Comparison of ENCODE assay signal across 1 cellular context in genomic region chr17:37406635-37407455, GRCh38.
A peak's percentile ranks its signal among the peaks of the same experiment; 100 is the strongest.
TF ChIP-seq lines count a peak whose summit lies in the region.

ACACA (minus strand) TSS chr17:37406836; CDS start chr17:37406299, 537 bp downstream.
TADA2A (plus strand) TSS chr17:37406886; CDS start chr17:37411366, 4,480 bp downstream.

TF ChIP-seq in HepG2, 621 proteins besides CTCF, POLR2A, EP300 and RAD21 (continued from another document and continues in another):
- no peak for TF ChIP-seq ZNF513 (CRISPR knock-in tag; conservative IDR thresholded peaks at IDR 0.05)
- no peak for TF ChIP-seq CREB3 (CRISPR knock-in tag; IDR thresholded peaks at IDR 0.05)
- peak; percentile 33; the same call in 1 of the 3 replicates for TF ChIP-seq MXI1 (IDR thresholded peaks at IDR 0.05; ENCODE audit: borderline replicate concordance, low read depth, low read length)
- peak; percentile 47; the same call in 1 of the 2 replicates for TF ChIP-seq ETV6 (CRISPR knock-in tag; conservative IDR thresholded peaks at IDR 0.05)
- TF ChIP-seq TEAD2 (CRISPR knock-in tag; IDR thresholded peaks at IDR 0.05): no peak
- TF ChIP-seq CENPX (CRISPR knock-in tag; IDR thresholded peaks at IDR 0.05): no peak
- TF ChIP-seq ZNF556 (CRISPR knock-in tag; IDR thresholded peaks at IDR 0.05; ENCODE audit: borderline replicate concordance): peak; percentile 45; the same call in 1 of the 2 replicates
- TF ChIP-seq ZBTB8A (CRISPR knock-in tag; IDR thresholded peaks at IDR 0.05; ENCODE audit: borderline replicate concordance, low read depth): no peak
- TF ChIP-seq ZNF280B (CRISPR knock-in tag; IDR thresholded peaks at IDR 0.05; ENCODE audit: borderline replicate concordance): no peak
- TF ChIP-seq ZNF235 (CRISPR knock-in tag; IDR thresholded peaks at IDR 0.05; ENCODE audit: borderline replicate concordance): no peak; the same call in 1 of the 2 replicates
- TF ChIP-seq MEIS2 (CRISPR knock-in tag; IDR thresholded peaks at IDR 0.05): peak; percentile 51; the same call in 1 of the 2 replicates
- 0 out of 2 replicates have a peak, but pooled peaks have one; percentile 12 for TF ChIP-seq ZNF264 (CRISPR knock-in tag; IDR thresholded peaks at IDR 0.05)
- TF ChIP-seq ZNF496 (CRISPR knock-in tag; IDR thresholded peaks at IDR 0.05; ENCODE audit: insufficient replicate concordance): no peak
- no peak for TF ChIP-seq STAG1 (CRISPR knock-in tag; IDR thresholded peaks at IDR 0.05)
- TF ChIP-seq WIZ (CRISPR knock-in tag; IDR thresholded peaks at IDR 0.05): no peak
- TF ChIP-seq SAP130 (CRISPR knock-in tag; IDR thresholded peaks at IDR 0.05; ENCODE audit: low read depth): peak; percentile 47
- no peak for TF ChIP-seq DZIP1 (CRISPR knock-in tag; IDR thresholded peaks at IDR 0.05)
- TF ChIP-seq ZNF335 (CRISPR knock-in tag; IDR thresholded peaks at IDR 0.05): 0 out of 2 replicates have a peak, but pooled peaks have one; percentile 38
- peak; percentile 5; the same call in 1 of the 2 replicates for TF ChIP-seq ZNF777 (CRISPR knock-in tag; IDR thresholded peaks at IDR 0.05)
- TF ChIP-seq UBTF (CRISPR knock-in tag; IDR thresholded peaks at IDR 0.05): peak; percentile 74; the same call in 1 of the 2 replicates
- no peak for TF ChIP-seq U2AF1 (optimal IDR thresholded peaks at IDR 0.05; ENCODE audit: low read depth, low read length)
- 0 out of 2 replicates have a peak, but pooled peaks have one; percentile 30 for TF ChIP-seq STAT5B (CRISPR knock-in tag; IDR thresholded peaks at IDR 0.05)
- no peak for TF ChIP-seq ZNF431 (CRISPR knock-in tag; IDR thresholded peaks at IDR 0.05; ENCODE audit: borderline replicate concordance, low read depth)
- no peak for TF ChIP-seq SNAI1 (CRISPR knock-in tag; IDR thresholded peaks at IDR 0.05; ENCODE audit: borderline replicate concordance)
- no peak for TF ChIP-seq ZBTB49 (CRISPR knock-in tag; IDR thresholded peaks at IDR 0.05; ENCODE audit: borderline replicate concordance)
- no peak for TF ChIP-seq ZSCAN30 (CRISPR knock-in tag; IDR thresholded peaks at IDR 0.05)
- peak; percentile 58; the same call in 1 of the 2 replicates for TF ChIP-seq ZNF329 (CRISPR knock-in tag; IDR thresholded peaks at IDR 0.05; ENCODE audit: low read depth)
- no peak for TF ChIP-seq SIN3B (IDR thresholded peaks at IDR 0.05; ENCODE audit: low read length)
- no peak for TF ChIP-seq ZFP91 (CRISPR knock-in tag; IDR thresholded peaks at IDR 0.05; ENCODE audit: borderline replicate concordance)
- no peak for TF ChIP-seq ZNF512B (CRISPR knock-in tag; IDR thresholded peaks at IDR 0.05; ENCODE audit: borderline replicate concordance)
- TF ChIP-seq ATRX (CRISPR knock-in tag; IDR thresholded peaks at IDR 0.05; ENCODE audit: borderline replicate concordance): no peak
- TF ChIP-seq ZNF333 (CRISPR knock-in tag; IDR thresholded peaks at IDR 0.05; ENCODE audit: borderline replicate concordance): peak; percentile 79; the same call in 1 of the 2 replicates
- TF ChIP-seq KDM1A (CRISPR knock-in tag; IDR thresholded peaks at IDR 0.05): no peak
- peak; percentile 79 for TF ChIP-seq GMEB2 (CRISPR knock-in tag; IDR thresholded peaks at IDR 0.05; ENCODE audit: low read depth)
- no peak for TF ChIP-seq IKZF4 (CRISPR knock-in tag; IDR thresholded peaks at IDR 0.05; ENCODE audit: borderline replicate concordance, low read depth, not compliant biosample characterization)
- peak; percentile 67; the same call in 1 of the 2 replicates for TF ChIP-seq ZNF768 (CRISPR knock-in tag; IDR thresholded peaks at IDR 0.05)
- no peak for TF ChIP-seq ZHX1 (CRISPR knock-in tag; IDR thresholded peaks at IDR 0.05; ENCODE audit: low read depth)
- peak; percentile 40; the same call in 1 of the 2 replicates for TF ChIP-seq PHF21A (CRISPR knock-in tag; IDR thresholded peaks at IDR 0.05)
